In the genomic region with DNA sequence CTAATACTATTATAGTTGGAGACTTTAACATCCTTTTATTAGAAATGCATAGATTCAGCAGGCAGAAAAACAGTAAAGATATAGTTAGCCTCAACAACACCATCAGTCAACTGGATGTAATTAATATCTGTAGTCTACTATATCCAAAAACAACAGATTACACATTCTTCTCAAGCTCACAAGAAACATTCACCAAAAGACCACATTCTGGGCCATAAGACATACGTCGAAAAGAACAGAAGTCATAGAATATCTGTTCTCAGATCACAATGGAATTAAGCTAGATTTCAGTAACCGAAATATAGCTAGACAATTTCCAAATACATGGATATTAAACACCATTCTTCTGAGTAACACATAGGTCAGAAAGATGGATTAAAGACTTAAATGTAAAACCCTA, we compare ENCODE assay signal across 38 cellular contexts.
"Had no signal": no experiment of that assay in that cellular context is flagged by ENCODE, and none has a peak within 500 bp of the region (broad histone marks: within the 10 kb centered on the region; RNA-seq: fewer than 3 reads in every experiment).

No MANE protein-coding gene starts in this region.

- H3K4me1 ChIP-seq: adrenal gland had no signal

- H3K27me3 ChIP-seq: adrenal gland, cardiac muscle cell had no signal

- DNase-seq: activated B cell treated with CpG ODN at 0.5 μM for 24 hours; activated CD4-positive, alpha-beta memory T cell treated with anti-CD3 and anti-CD28 coated beads for 36 hours; activated CD4-positive, alpha-beta T cell treated with anti-CD3 and anti-CD28 coated beads for 4 hours; activated CD4-positive, alpha-beta T cell treated with anti-CD3 and anti-CD28 coated beads, Interleukin-2, amount 10 ng/mL, durations not matched to agents 24 days and 14 days; activated CD4-positive, alpha-beta T cell treated with anti-CD3 and anti-CD28 coated beads, Interleukin-2, amount 50 U/mL, for 1 hour; activated CD4-positive, alpha-beta T cell treated with anti-CD3 and anti-CD28 coated beads, Interleukin-2, amount 50 U/mL, for 4 hours; activated CD4-positive, CD25-positive, alpha-beta regulatory T cell treated with anti-CD3 and anti-CD28 coated beads, Interleukin-2, amount 50 U/mL, for 72 hours; activated CD8-positive, alpha-beta memory T cell treated with anti-CD3 and anti-CD28 coated beads, Interleukin-2, amount 50 U/mL, for 4 hours; activated CD8-positive, alpha-beta T cell treated with anti-CD3 and anti-CD28 coated beads for 36 hours; activated effector memory CD4-positive, alpha-beta T cell treated with anti-CD3 and anti-CD28 coated beads, Interleukin-2, amount 50 U/mL, for 16 hours; activated gamma-delta T cell treated with Interleukin-2 at 50 U/mL for 16 hours; activated naive CD4-positive, alpha-beta T cell; activated naive CD4-positive, alpha-beta T cell treated with anti-CD3 and anti-CD28 coated beads for 36 hours; activated naive CD4-positive, alpha-beta T cell treated with anti-CD3 and anti-CD28 coated beads, Interleukin-2, amount 50 U/mL, for 16 hours; activated naive CD8-positive, alpha-beta T cell treated with anti-CD3 and anti-CD28 coated beads for 36 hours; activated T-cell treated with anti-CD3 and anti-CD28 coated beads for 4 hours; activated T-cell treated with anti-CD3 and anti-CD28 coated beads, Interleukin-2, amount 50 U/mL, for 1 hour; activated T-cell treated with anti-CD3 and anti-CD28 coated beads, Interleukin-2, amount 50 U/mL, for 4 hours; activated T-cell treated with anti-CD3 and anti-CD28 coated beads, Interleukin-2, amount 50 U/mL, for 72 hours; adrenal gland; amniotic stem cell; aorta; caudate nucleus; cerebellar nuclear complex; T-helper 1 cell; T-helper 2 cell; T-helper 9 cell had no signal

- H3K36me3 Mint-ChIP-seq: activated CD4-positive, alpha-beta memory T cell treated with anti-CD3 and anti-CD28 coated beads for 36 hours; activated naive CD8-positive, alpha-beta T cell treated with anti-CD3 and anti-CD28 coated beads for 36 hours; brain had no signal

- H3K27me3 Mint-ChIP-seq: activated B cell treated with CpG ODN at 0.5 μM for 24 hours; activated CD4-positive, alpha-beta memory T cell treated with anti-CD3 and anti-CD28 coated beads for 36 hours; activated CD8-positive, alpha-beta T cell treated with anti-CD3 and anti-CD28 coated beads for 36 hours; activated T-helper 17 cell treated with anti-CD3 and anti-CD28 coated beads, Interleukin-2, amount 50 U/mL, for 72 hours; central memory CD8-positive, alpha-beta T cell had no signal

- H3K4me3 Mint-ChIP-seq: activated B cell treated with CpG ODN at 0.5 μM for 24 hours; activated CD4-positive, alpha-beta memory T cell treated with anti-CD3 and anti-CD28 coated beads for 36 hours; activated CD4-positive, alpha-beta T cell treated with anti-CD3 and anti-CD28 coated beads, Interleukin-2, amount 10 ng/mL, durations not matched to agents 24 days and 14 days; activated CD8-positive, alpha-beta T cell treated with anti-CD3 and anti-CD28 coated beads for 36 hours; activated naive CD4-positive, alpha-beta T cell treated with anti-CD3 and anti-CD28 coated beads for 36 hours; activated naive CD8-positive, alpha-beta T cell treated with anti-CD3 and anti-CD28 coated beads for 36 hours; activated T-cell treated with anti-CD3 and anti-CD28 coated beads, Interleukin-2, amount 50 U/mL, for 4 hours; activated T-cell treated with anti-CD3 and anti-CD28 coated beads, Interleukin-2, amount 50 U/mL, for 72 hours; activated T-helper 1 cell treated with anti-CD3 and anti-CD28 coated beads, Interleukin-12 subunit alpha, Interleukin-12 subunit beta, Interleukin-2, Interleukin-4 antibody, amounts not matched to agents 30 ng/mL and 10 ng/mL and 1 ng/mL, durations not matched to agents 14 hours and 24 hours and 36 hours; activated T-helper 17 cell treated with anti-CD3 and anti-CD28 coated beads, Interleukin-2, amount 50 U/mL, for 72 hours; brain; central memory CD8-positive, alpha-beta T cell; T-helper 1 cell treated with Interleukin-12 subunit alpha and Interleukin-12 subunit beta and Interleukin-4 antibody, amounts not matched to agents 30 μg/mL and 1 μg/mL, for 36 hours; T-helper 2 cell treated with Interferon-gamma antibody and Interleukin-4, amounts not matched to agents 5 μg/mL and 100 μg/mL, for 36 hours had no signal

- FAIRE-seq: bronchial epithelial cell, TTC549 had no signal

- H3K36me3 ChIP-seq: adrenal gland, cardiac muscle cell had no signal

- H3K9me3 Mint-ChIP-seq: activated CD4-positive, alpha-beta memory T cell treated with anti-CD3 and anti-CD28 coated beads for 36 hours; T-helper 2 cell treated with Interferon-gamma antibody and Interleukin-4, amounts not matched to agents 5 μg/mL and 100 μg/mL, for 36 hours had no signal

- H3K27ac ChIP-seq: adrenal gland, cardiac muscle cell, VCaP had no signal

- H3K27ac Mint-ChIP-seq: activated B cell treated with CpG ODN at 0.5 μM for 24 hours; activated CD4-positive, alpha-beta memory T cell treated with anti-CD3 and anti-CD28 coated beads for 36 hours; activated CD4-positive, alpha-beta T cell treated with anti-CD3 and anti-CD28 coated beads, Interleukin-2, amount 10 ng/mL, durations not matched to agents 24 days and 14 days; activated CD8-positive, alpha-beta T cell treated with anti-CD3 and anti-CD28 coated beads for 36 hours; activated naive CD4-positive, alpha-beta T cell treated with anti-CD3 and anti-CD28 coated beads for 36 hours; activated naive CD4-positive, alpha-beta T cell treated with anti-CD3 and anti-CD28 coated beads, Interleukin-2, amount 50 U/mL, for 72 hours; activated naive CD8-positive, alpha-beta T cell treated with anti-CD3 and anti-CD28 coated beads for 36 hours; activated T-cell treated with anti-CD3 and anti-CD28 coated beads, Interleukin-2, amount 50 U/mL, for 72 hours; activated T-helper 1 cell treated with anti-CD3 and anti-CD28 coated beads, Interleukin-12 subunit alpha, Interleukin-12 subunit beta, Interleukin-2, Interleukin-4 antibody, amounts not matched to agents 30 ng/mL and 10 ng/mL and 1 ng/mL, durations not matched to agents 14 hours and 24 hours and 36 hours; activated T-helper 17 cell treated with anti-CD3 and anti-CD28 coated beads, Interleukin-2, amount 50 U/mL, for 72 hours; brain; T-helper 1 cell treated with Interleukin-12 subunit alpha and Interleukin-12 subunit beta and Interleukin-4 antibody, amounts not matched to agents 30 μg/mL and 1 μg/mL, for 36 hours; T-helper 2 cell treated with Interferon-gamma antibody and Interleukin-4, amounts not matched to agents 5 μg/mL and 100 μg/mL, for 36 hours had no signal

- H3K4me1 Mint-ChIP-seq: activated B cell treated with CpG ODN at 0.5 μM for 24 hours; activated CD4-positive, alpha-beta T cell treated with anti-CD3 and anti-CD28 coated beads, Interleukin-2, amount 10 ng/mL, durations not matched to agents 24 days and 14 days; activated naive CD8-positive, alpha-beta T cell treated with anti-CD3 and anti-CD28 coated beads for 36 hours; activated T-helper 17 cell treated with anti-CD3 and anti-CD28 coated beads, Interleukin-2, amount 50 U/mL, for 72 hours; brain; central memory CD8-positive, alpha-beta T cell had no signal

- H3K9me3 ChIP-seq: adrenal gland had no signal

- H3K4me3 ChIP-seq: adrenal gland, cardiac muscle cell had no signal
